8 cellular contexts compared by ENCODE assay signal in genomic region chr4:80196259-80197131, GRCh38. TPM values are rescaled to one million over a fixed set of nuclear protein-coding genes. Genes with fewer than 3 reads are reported as not detected.
DNase-seq lines count a peak whose midpoint lies in the region; ATAC-seq, FAIRE-seq and TF ChIP-seq lines count a peak whose summit lies in the region.

No MANE protein-coding gene starts in this region.

- ATAC-seq in GM12878: peak; percentile 38; the same call in 2 of the 3 replicates
- ATAC-seq in naive B cell (ENCODE audit: low read depth in 2 of 2): peak; percentile 54 to 70
- ATAC-seq in HG02981 (IDR thresholded peaks at IDR 0.05; ENCODE audit: unreplicated experiment): no peak

- RAD21 ChIA-PET in GM12878 (lab: Charles Lee; ENCODE audit: unreplicated experiment): interaction anchor here (1.0 to 1.4 kb wide), 2 partner anchors 11 to 35 kb away, joined by 3 to 7 read pairs; no protein-coding TSS in a partner anchor

- no peaks in the 10 kb centered on the region for H3K9me3 Mint-ChIP-seq in naive B cell

- in situ Hi-C loops in GM12878 (cut with MboI): no loop called here

- H3K9ac ChIP-seq in BLaER1: peak overlapping the region; percentile 68
- H3K9ac ChIP-seq in GM12878 (ENCODE audit: control insufficient read depth, insufficient read depth, low read length): no peak overlapping the region

- no peak for TF ChIP-seq EP300 in GM12878 (IDR thresholded peaks at IDR 0.05; ENCODE audit: borderline replicate concordance in 1 of 2, control insufficient read depth in 1 of 2, low read depth in 2 of 2, low read length in 2 of 2)

- H3K4me1 Mint-ChIP-seq in naive B cell: peaks cover 24 to 39% (median 31%) of the 10 kb centered on the region in 3 donors

- 34% methylated on average over 31 of the region's 36 CpGs for WGBS in GM12878 (ENCODE audit: insufficient coverage, insufficient replicate concordance, low lambda C conversion rate, missing lambda C conversion rate)

- H3K36me3 ChIP-seq in BLaER1: no peaks in the 10 kb centered on the region
- peaks cover 0 to 3% of the 10 kb centered on the region in 2 experiments; a peak in 1 of 3 replicates for H3K36me3 ChIP-seq in HEK293 (ENCODE audit: control insufficient read depth in 2 of 2, insufficient read depth in 1 of 2, low read length in 2 of 2)
- H3K36me3 ChIP-seq in GM12878 (ENCODE audit: control insufficient read depth in 2 of 2, insufficient read depth in 2 of 2, low read length in 1 of 2): no peaks in the 10 kb centered on the region
- no peaks in the 10 kb centered on the region for H3K36me3 ChIP-seq in uterus

- SMC1A ChIA-PET in GM12878 (lab: Charles Lee; ENCODE audit: uncharacterized antibody, unreplicated experiment): interaction anchor here (0.7 to 1.9 kb wide), 4 partner anchors 9 to 216 kb away, joined by 3 to 7 read pairs (median 4); no protein-coding TSS in a partner anchor

- H2AFZ ChIP-seq in GM12878 (ENCODE audit: control insufficient read depth, low read depth, low read length): no peak overlapping the region

- CTCF ChIA-PET in HEK293 (lab: Yijun Ruan, JAX) (interaction anchor here (1.3 kb wide), 1 partner anchor 14 kb away, joined by 5 read pairs; no protein-coding TSS in a partner anchor), GM12878 (lab: Yijun Ruan, JAX) (interaction anchor here (1.4 to 1.8 kb wide), 2 partner anchors 11 to 19 kb away, joined by 5 to 8 read pairs; no protein-coding TSS in a partner anchor)

- H3K9me3 ChIP-seq in BLaER1 (no peaks in the 10 kb centered on the region), HEK293 (ENCODE audit: control insufficient read depth, insufficient read depth, low read depth, low read length) (no peaks in the 10 kb centered on the region), GM12878 (replicated peaks; ENCODE audit: control insufficient read depth, insufficient read depth, low read length) (no peaks in the 10 kb centered on the region), uterus (no peaks in the 10 kb centered on the region)

- FAIRE-seq in GM12878 (lab: Jason Lieb, UNC): no peak

- peaks cover 53% of the 10 kb centered on the region for H3K27me3 ChIP-seq in BLaER1
- H3K27me3 ChIP-seq in GM12878 (replicated peaks in 1 of 2; ENCODE audit: control insufficient read depth in 2 of 2, insufficient read depth in 2 of 2, low read length in 1 of 2): peaks cover 0 to 18% of the 10 kb centered on the region in 2 experiments; a peak in 3 of 4 replicates
- no peaks in the 10 kb centered on the region for H3K27me3 ChIP-seq in uterus

- H3K4me2 ChIP-seq in BLaER1: peak overlapping the region; percentile 100
- peak overlapping the region; percentile 17; the same call in 1 of the 2 replicates for H3K4me2 ChIP-seq in GM12878 (ENCODE audit: control insufficient read depth, insufficient read depth)

- peaks cover 7 to 18% of the 10 kb centered on the region in 2 donors for H3K36me3 Mint-ChIP-seq in naive B cell

- H3K4me3 Mint-ChIP-seq in naive B cell: peak overlapping the region; percentile 59 to 91 (median 80)

- no TSS peak for BruUV-seq in GM12878 (replicated peaks; lab: Mats Ljungman, UMichigan)

- intact Hi-C loops in GM12878 (cut with micrococcal nuclease; ENCODE audit: unreplicated experiment) (no loop called here), uterus (cut with DNase I; ENCODE audit: low total_unique reads) (no loop called here)

- peaks cover 37 to 48% (median 39%) of the 10 kb centered on the region in 3 donors for H3K27me3 Mint-ChIP-seq in naive B cell

- TF ChIP-seq POLR2A in GM12878 (IDR thresholded peaks at IDR 0.05; ENCODE audit: low read depth, low read length) (no peak), uterus (IDR thresholded peaks at IDR 0.05) (no peak)

- peak overlapping the region in 3 of 6 donors; percentile 5 to 77 (median 66) for H3K27ac Mint-ChIP-seq in naive B cell

- no peak for DNase-seq in GM12878 (ENCODE audit: low read depth, low spot score)
- peak; percentile 32 for DNase-seq in naive B cell
- DNase-seq in uterus: no peak
- DNase-seq in NCI-H2196 (lab: John Stamatoyannopoulos, UW; ENCODE audit: unreplicated experiment): no peak
- no peak for DNase-seq in kidney glomerular epithelial cell (lab: John Stamatoyannopoulos, UW)

- TF ChIP-seq CTCF in HEK293 (tag by site-specific recombination; IDR thresholded peaks at IDR 0.05) (0 out of 2 replicates have a peak, but pooled peaks have one; percentile 13), GM12878 (IDR thresholded peaks at IDR 0.05 in 2 of 3, conservative IDR thresholded peaks at IDR 0.05 in 1 of 3; ENCODE audit: control insufficient read depth in 2 of 3, extremely low read depth in 1 of 3, insufficient read depth in 1 of 3, low read depth in 3 of 3, low read length in 3 of 3) (no peak), uterus (IDR thresholded peaks at IDR 0.05) (no peak)

- POLR2A ChIA-PET in HEK293 (lab: Yijun Ruan, JAX): interaction anchor here (1.4 kb wide), 1 partner anchor 8 kb away, joined by 4 read pairs; no protein-coding TSS in a partner anchor
- POLR2A ChIA-PET in GM12878 (lab: Charles Lee): interaction anchor here (0.8 kb wide), 1 partner anchor 70 kb away, joined by 3 read pairs; no protein-coding TSS in a partner anchor

- H3K4me1 ChIP-seq in BLaER1 (peaks cover 44% of the 10 kb centered on the region), HEK293 (ENCODE audit: control insufficient read depth, insufficient read depth, low read length) (peaks cover 4% of the 10 kb centered on the region; the same call in 1 of the 2 replicates), GM12878 (ENCODE audit: control insufficient read depth, insufficient read depth, low read length) (no peaks in the 10 kb centered on the region), uterus (peaks cover 0 to 5% of the 10 kb centered on the region in 2 donors)

- peak overlapping the region; percentile 39 for H3K27ac ChIP-seq in BLaER1
- H3K27ac ChIP-seq in HEK293 (ENCODE audit: extremely low read depth, low read depth, low read length): peak overlapping the region; percentile 76
- no peak overlapping the region for H3K27ac ChIP-seq in GM12878 (ENCODE audit: control insufficient read depth, insufficient read depth)
- peak overlapping the region in 1 of 2 donors; percentile 38 for H3K27ac ChIP-seq in uterus

- H4K20me1 ChIP-seq in BLaER1 (peaks cover 5% of the 10 kb centered on the region; the same call in 1 of the 2 replicates), GM12878 (ENCODE audit: control insufficient read depth, insufficient read depth) (no peaks in the 10 kb centered on the region)

- no peak for TF ChIP-seq RAD21 in GM12878 (IDR thresholded peaks at IDR 0.05; ENCODE audit: insufficient read depth, low read depth, low read length)

- H3K4me3 ChIP-seq in BLaER1: peak overlapping the region; percentile 69
- peak overlapping the region; percentile 47; the same call in 1 of the 2 replicates for H3K4me3 ChIP-seq in HEK293 (ENCODE audit: low read depth, low read length)
- no peak overlapping the region for H3K4me3 ChIP-seq in GM12878
- peak overlapping the region in 1 of 2 donors; percentile 41 for H3K4me3 ChIP-seq in uterus

- no peaks in the 10 kb centered on the region for H3K79me2 ChIP-seq in GM12878 (ENCODE audit: control insufficient read depth, insufficient read depth, low read length)

TF ChIP-seq in HEK293, 187 proteins besides CTCF, POLR2A, EP300 and RAD21 (continues in another document):
- TF ChIP-seq ZNF561 (tag by site-specific recombination; IDR thresholded peaks at IDR 0.05; ENCODE audit: borderline replicate concordance) (no peak), RBAK (tag by site-specific recombination; IDR thresholded peaks at IDR 0.05) (no peak), ZNF266 (tag by site-specific recombination; IDR thresholded peaks at IDR 0.05; ENCODE audit: low read depth) (no peak), ZNF404 (tag by site-specific recombination; IDR thresholded peaks at IDR 0.05) (no peak), KLF16 (tag by site-specific recombination; IDR thresholded peaks at IDR 0.05) (0 out of 2 replicates have a peak, but pooled peaks have one; percentile 17), ZNF48 (tag by site-specific recombination; IDR thresholded peaks at IDR 0.05) (no peak), ZNF391 (tag by site-specific recombination; IDR thresholded peaks at IDR 0.05; ENCODE audit: borderline replicate concordance, low read depth) (0 out of 2 replicates have a peak, but pooled peaks have one; percentile 18)

TF ChIP-seq in GM12878, 131 proteins besides CTCF, POLR2A, EP300 and RAD21 (continues in another document):
- TF ChIP-seq HCFC1 (IDR thresholded peaks at IDR 0.05; ENCODE audit: low read length) (no peak), NFIC (IDR thresholded peaks at IDR 0.05; ENCODE audit: low read depth, low read length) (no peak), ETV6 (conservative IDR thresholded peaks at IDR 0.05 in 1 of 2, IDR thresholded peaks at IDR 0.05 in 1 of 2; ENCODE audit: borderline replicate concordance in 1 of 2, low read depth in 1 of 2) (no peak), ASH2L (IDR thresholded peaks at IDR 0.05; ENCODE audit: borderline replicate concordance, low read depth) (no peak)
- TF ChIP-seq, protein P1, sequence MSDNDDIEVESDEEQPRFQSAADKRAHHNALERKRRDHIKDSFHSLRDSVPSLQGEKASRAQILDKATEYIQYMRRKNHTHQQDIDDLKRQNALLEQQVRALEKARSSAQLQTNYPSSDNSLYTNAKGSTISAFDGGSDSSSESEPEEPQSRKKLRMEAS (IDR thresholded peaks at IDR 0.05; ENCODE audit: low read depth, low read length): no peak

RNA-seq across cellular contexts. Expression of gene PRDM8, which starts 0.8 kb away (rescaled TPM):
- total RNA-seq in GM12878 (2013; cell fraction: nucleolus; rRNA removed): 0.19 and 0.71 TPM in 2 replicates
- total RNA-seq in GM12878 (2014; rRNA removed): 0.38 and 0.68 TPM in 2 replicates
- total RNA-seq in GM12878 (2014; rRNA removed; fragmentation: Illumina TruSeq; extraction: Trizol): 0.32 and 0.67 TPM in 2 replicates
- 1.5 and 1.6 TPM in 2 replicates for total RNA-seq in GM12878 (2021)
- polyA plus RNA-seq in GM12878 (2011; ENCODE audit: low read depth): not detected
- 0.11 and 0.13 TPM in 2 replicates for polyA plus RNA-seq in GM12878 (2011; rRNA removed)
- 0.07 and 0.21 TPM in 2 replicates for polyA plus RNA-seq in GM12878 (2011; cell fraction: cytosol; rRNA removed)
- polyA plus RNA-seq in GM12878 (2011; cell fraction: nucleus; rRNA removed): 0.35 and 0.39 TPM in 2 replicates
- polyA plus RNA-seq in GM12878 (2012): 0.15 TPM in 1 of 2 replicates, not detected in the other
- polyA plus RNA-seq in GM12878 (2014; fragmentation: Illumina TruSeq; extraction: Trizol): 0.50 and 2.1 TPM in 2 replicates
- under 1 TPM; 0.18 to 0.29 TPM for polyA plus RNA-seq in GM12878 (2014; fragmentation: Nextera tagmentation; extraction: Ambion mirVana)
- polyA plus RNA-seq in GM12878 (2014; rRNA removed): 1.0 and 1.6 TPM in 2 replicates
- polyA plus RNA-seq in GM12878 (2016; fragmentation: Nextera tagmentation; extraction: Ambion mirVana): under 1 TPM; 0.09 to 0.29 TPM
- polyA minus RNA-seq in GM12878 (2011; rRNA and poly(A)+ RNA removed): not detected in 2 replicates
- polyA minus RNA-seq in GM12878 (2011; cell fraction: cytosol; rRNA and poly(A)+ RNA removed): not detected in 2 replicates
- 0.12 TPM in 1 of 2 replicates, not detected in the other for polyA minus RNA-seq in GM12878 (2011; cell fraction: nucleus; rRNA and poly(A)+ RNA removed)
- polyA plus RNA-seq in naive B cell (ENCODE audit: low read depth in 6 of 6): 1 to 10 TPM in 5 of 6 donors, under 1 TPM in 1; 0.19 to 3.9 (median 2.1) TPM
- total RNA-seq in uterus: 10 to 100 TPM in 3 of 4 donors, 1 to 10 TPM in 1; 4.5 to 13.1 (median 12.6) TPM
